Comparison of ENCODE assay signal across 8 cellular contexts in genomic region chr2:175366814-175367213, GRCh38.
A peak's percentile ranks its signal among the peaks of the same experiment; 100 is the strongest.
DNase-seq lines count a peak whose midpoint lies in the region; ATAC-seq and TF ChIP-seq lines count a peak whose summit lies in the region.

No MANE protein-coding gene starts in this region.

- H3K4me1 ChIP-seq in right cardiac atrium (ENCODE audit: control insufficient read depth, insufficient read depth, low read length) = no peaks in the 10 kb centered on the region

- H3K27ac ChIP-seq in right cardiac atrium (ENCODE audit: low read length) (no peak overlapping the region), coronary artery (no peak overlapping the region)

- peak; percentile 86 for TF ChIP-seq CTCF in AG09319 (IDR thresholded peaks at IDR 0.05; ENCODE audit: low read depth, low read length)
- peak; percentile 73 for TF ChIP-seq CTCF in GM12875 (IDR thresholded peaks at IDR 0.05; ENCODE audit: borderline replicate concordance, insufficient read depth, low read depth, low read length)
- TF ChIP-seq CTCF in coronary artery (IDR thresholded peaks at IDR 0.05) = no peak

- no peak overlapping the region for H3K4me3 Mint-ChIP-seq in activated T-helper 2 cell treated with anti-CD3 and anti-CD28 coated beads, Interferon-gamma antibody, Interleukin-2, Interleukin-4, amounts not matched to agents 10 μg/mL and 5 μg/mL and 100 μg/mL, durations not matched to agents 14 hours and 24 hours and 36 hours (ENCODE audit: low read depth)

- ATAC-seq in HG03442 (IDR thresholded peaks at IDR 0.05; ENCODE audit: unreplicated experiment) (peak; percentile 67), right cardiac atrium (peak; percentile 58 to 77)

- H3K27ac Mint-ChIP-seq in activated T-helper 2 cell treated with anti-CD3 and anti-CD28 coated beads, Interferon-gamma antibody, Interleukin-2, Interleukin-4, amounts not matched to agents 10 μg/mL and 5 μg/mL and 100 μg/mL, durations not matched to agents 14 hours and 24 hours and 36 hours = no peak overlapping the region

- DNase-seq in AG09319 (ENCODE audit: extremely low read depth, low read depth) (peak; percentile 27), NCI-H460 (ENCODE audit: extremely low read depth, low read depth) (peak; percentile 67), right cardiac atrium (no peak), skeletal muscle cell (ENCODE audit: low read depth) (peak; percentile 4), coronary artery (ENCODE audit: low spot score) (no peak)
- peak; percentile 10 for DNase-seq in activated T-helper 2 cell treated with anti-CD3 and anti-CD28 coated beads, Interferon-gamma antibody, Interleukin-2, Interleukin-4, amounts not matched to agents 10 μg/mL and 5 μg/mL and 100 μg/mL, durations not matched to agents 14 hours and 24 hours and 36 hours (ENCODE audit: low spot score)

- H3K27me3 ChIP-seq in right cardiac atrium (ENCODE audit: control insufficient read depth, insufficient read depth) = peaks cover 2% of the 10 kb centered on the region

- no peak overlapping the region for H3K4me3 ChIP-seq in GM12875 (ENCODE audit: low read depth, low read length)
- H3K4me3 ChIP-seq in right cardiac atrium (ENCODE audit: low read length) = no peak overlapping the region
- no peak overlapping the region for H3K4me3 ChIP-seq in skeletal muscle cell (ENCODE audit: low read depth, low read length)
- H3K4me3 ChIP-seq in coronary artery = no peak overlapping the region

- no peaks in the 10 kb centered on the region for H3K9me3 Mint-ChIP-seq in activated T-helper 2 cell treated with anti-CD3 and anti-CD28 coated beads, Interferon-gamma antibody, Interleukin-2, Interleukin-4, amounts not matched to agents 10 μg/mL and 5 μg/mL and 100 μg/mL, durations not matched to agents 14 hours and 24 hours and 36 hours

- peaks cover 18% of the 10 kb centered on the region for H3K27me3 Mint-ChIP-seq in activated T-helper 2 cell treated with anti-CD3 and anti-CD28 coated beads, Interferon-gamma antibody, Interleukin-2, Interleukin-4, amounts not matched to agents 10 μg/mL and 5 μg/mL and 100 μg/mL, durations not matched to agents 14 hours and 24 hours and 36 hours (ENCODE audit: low read depth)

- no peaks in the 10 kb centered on the region for H3K36me3 Mint-ChIP-seq in activated T-helper 2 cell treated with anti-CD3 and anti-CD28 coated beads, Interferon-gamma antibody, Interleukin-2, Interleukin-4, amounts not matched to agents 10 μg/mL and 5 μg/mL and 100 μg/mL, durations not matched to agents 14 hours and 24 hours and 36 hours (ENCODE audit: low read depth)

- 5% methylated on average over 7 of the region's 7 CpGs for WGBS in right cardiac atrium

- no peaks in the 10 kb centered on the region for H3K9me3 ChIP-seq in right cardiac atrium (ENCODE audit: control insufficient read depth, low read length)

- intact Hi-C loops in activated T-helper 2 cell treated with anti-CD3 and anti-CD28 coated beads, Interferon-gamma antibody, Interleukin-2, Interleukin-4, amounts not matched to agents 10 μg/mL and 5 μg/mL and 100 μg/mL, durations not matched to agents 14 hours and 24 hours and 36 hours (cut with micrococcal nuclease) = loop anchor here (2.0 kb wide), 1 partner anchor 730 kb away; no protein-coding TSS in a partner anchor
- intact Hi-C loops in right cardiac atrium (cut with DNase I) = no loop called here

- H3K4me1 Mint-ChIP-seq in activated T-helper 2 cell treated with anti-CD3 and anti-CD28 coated beads, Interferon-gamma antibody, Interleukin-2, Interleukin-4, amounts not matched to agents 10 μg/mL and 5 μg/mL and 100 μg/mL, durations not matched to agents 14 hours and 24 hours and 36 hours (ENCODE audit: low read depth) = no peaks in the 10 kb centered on the region

Comparison
In these comparisons a context has a peak if more than half of its experiments do, and no peak if none do; other contexts are left out.
1. DNase-seq: peak in AG09319 (single experiment), NCI-H460 (single experiment), activated T-helper 2 cell treated with anti-CD3 and anti-CD28 coated beads, Interferon-gamma antibody, Interleukin-2, Interleukin-4, amounts not matched to agents 10 μg/mL and 5 μg/mL and 100 μg/mL, durations not matched to agents 14 hours and 24 hours and 36 hours (single experiment) and skeletal muscle cell (single experiment); none in right cardiac atrium (0 of 3) and coronary artery (single experiment).